Comparison of ENCODE assay signal across 21 cellular contexts in genomic region chr10:128688154-128688553, GRCh38.
DNase-seq lines count a peak whose midpoint lies in the region; ATAC-seq and TF ChIP-seq lines count a peak whose summit lies in the region.
"Had no signal": no experiment of that assay in that cellular context is flagged by ENCODE, and none has a peak within 500 bp of the region (broad histone marks: within the 10 kb centered on the region; RNA-seq: fewer than 3 reads in every experiment).

No MANE protein-coding gene starts in this region.

- no peak for ATAC-seq in lung (ENCODE audit: insufficient read depth, low FRiP score)

- H3K27ac Mint-ChIP-seq in chondrocyte (ENCODE audit: unreplicated experiment) (no peak overlapping the region), nephron progenitor cell (no peak overlapping the region), Caco-2 (ENCODE audit: unreplicated experiment) (no peak overlapping the region)
- H3K27ac Mint-ChIP-seq: CD14-positive monocyte; CD4-positive, alpha-beta memory T cell; CD8-positive, alpha-beta memory T cell had no signal

- intact Hi-C loops in Caco-2 (cut with micrococcal nuclease; ENCODE audit: unreplicated experiment): no loop called here

- H3K4me1 ChIP-seq in lung (ENCODE audit: control insufficient read depth in 2 of 2, insufficient read depth in 2 of 2, low read length in 2 of 2) (no peaks in the 10 kb centered on the region), Caco-2 (no peaks in the 10 kb centered on the region), SK-N-SH (ENCODE audit: control insufficient read depth in 1 of 2, insufficient read depth in 2 of 2, low read depth in 1 of 2, low read length in 1 of 2) (peaks cover 0 to 8% of the 10 kb centered on the region in 2 experiments; a peak in 1 of 4 replicates)
- H3K4me1 ChIP-seq: BE2C, BLaER1 had no signal

- no peaks in the 10 kb centered on the region for H3K9me2 ChIP-seq in SK-N-SH

- TF ChIP-seq EP300 in SK-N-SH (IDR thresholded peaks at IDR 0.05; ENCODE audit: borderline replicate concordance in 1 of 2, low read depth in 1 of 2, low read length in 1 of 2): no peak

- H3K9me3 ChIP-seq in lung (ENCODE audit: control insufficient read depth in 2 of 2, insufficient read depth in 1 of 2, low read length in 1 of 2): peaks cover 0 to 2% of the 10 kb centered on the region in 2 donors
- H3K9me3 ChIP-seq in Caco-2: no peaks in the 10 kb centered on the region
- H3K9me3 ChIP-seq in SK-N-SH: no peaks in the 10 kb centered on the region
- H3K9me3 ChIP-seq: BE2C, BLaER1 had no signal

- H3K4me3 Mint-ChIP-seq in chondrocyte (ENCODE audit: unreplicated experiment) (no peak overlapping the region), nephron progenitor cell (peak overlapping the region; percentile 50), Caco-2 (ENCODE audit: unreplicated experiment) (no peak overlapping the region)
- H3K4me3 Mint-ChIP-seq: CD14-positive monocyte; CD4-positive, CD25-positive, alpha-beta regulatory T cell; CD8-positive, alpha-beta memory T cell had no signal

- H3K79me2 ChIP-seq in SK-N-SH (ENCODE audit: insufficient read depth): no peaks in the 10 kb centered on the region

- H3K4me3 ChIP-seq in lung: no peak overlapping the region
- H3K4me3 ChIP-seq in Caco-2 (ENCODE audit: low read depth, low read length): no peak overlapping the region
- no peak overlapping the region for H3K4me3 ChIP-seq in SK-N-SH (ENCODE audit: low read depth in 2 of 2, low read length in 1 of 2)
- H3K4me3 ChIP-seq: BLaER1 had no signal

- no peaks in the 10 kb centered on the region for H4K20me1 ChIP-seq in SK-N-SH (ENCODE audit: insufficient read depth)
- H4K20me1 ChIP-seq: BLaER1 had no signal

- H3K4me2 ChIP-seq in SK-N-SH: no peak overlapping the region
- H3K4me2 ChIP-seq: BLaER1 had no signal

- H3K9ac ChIP-seq in SK-N-SH: no peak overlapping the region
- H3K9ac ChIP-seq: BLaER1 had no signal

- H3K27me3 Mint-ChIP-seq in chondrocyte (ENCODE audit: low read depth): peaks cover 6% of the 10 kb centered on the region
- H3K27me3 Mint-ChIP-seq in nephron progenitor cell (ENCODE audit: low read depth, poor library complexity): peaks cover 4% of the 10 kb centered on the region
- peaks cover 10% of the 10 kb centered on the region for H3K27me3 Mint-ChIP-seq in Caco-2 (ENCODE audit: insufficient read depth, unreplicated experiment)

- H3K27ac ChIP-seq in VCaP: peak overlapping the region; percentile 98
- H3K27ac ChIP-seq in lung (ENCODE audit: low read depth in 1 of 2, low read length in 1 of 2): no peak overlapping the region
- H3K27ac ChIP-seq in SK-N-SH (ENCODE audit: low read depth in 2 of 2, low read length in 1 of 2): no peak overlapping the region
- H3K27ac ChIP-seq: BLaER1 had no signal

- no peak overlapping the region for H2AFZ ChIP-seq in SK-N-SH (ENCODE audit: low read depth)

- H3K36me3 Mint-ChIP-seq in chondrocyte (ENCODE audit: low read depth) (no peaks in the 10 kb centered on the region), nephron progenitor cell (ENCODE audit: low read depth) (no peaks in the 10 kb centered on the region), Caco-2 (ENCODE audit: insufficient read depth, unreplicated experiment) (no peaks in the 10 kb centered on the region)
- H3K36me3 Mint-ChIP-seq: CD14-positive monocyte; CD4-positive, alpha-beta memory T cell; CD4-positive, CD25-positive, alpha-beta regulatory T cell; CD8-positive, alpha-beta memory T cell had no signal

- H3K9me3 Mint-ChIP-seq in chondrocyte (ENCODE audit: low read depth) (no peaks in the 10 kb centered on the region), nephron progenitor cell (no peaks in the 10 kb centered on the region), Caco-2 (ENCODE audit: unreplicated experiment) (no peaks in the 10 kb centered on the region)
- H3K9me3 Mint-ChIP-seq: CD14-positive monocyte; CD4-positive, CD25-positive, alpha-beta regulatory T cell; CD8-positive, alpha-beta memory T cell had no signal

- H3K27me3 ChIP-seq in lung (ENCODE audit: control insufficient read depth, insufficient read depth): no peaks in the 10 kb centered on the region
- peaks cover 1% of the 10 kb centered on the region; the same call in 1 of the 2 replicates for H3K27me3 ChIP-seq in Caco-2 (replicated peaks; ENCODE audit: control insufficient read depth, insufficient read depth, low read length)
- no peaks in the 10 kb centered on the region for H3K27me3 ChIP-seq in SK-N-SH (ENCODE audit: insufficient read depth)
- H3K27me3 ChIP-seq: BE2C, BLaER1 had no signal

- no TSS peak for BruUV-seq in Caco-2 (replicated peaks; lab: Mats Ljungman, UMichigan)

- CTCF ChIA-PET in Caco-2 (lab: Charles Lee): no interaction called here
- CTCF ChIA-PET in SK-N-SH (lab: Yijun Ruan, JAX): no interaction called here

- TF ChIP-seq CTCF in VCaP (conservative IDR thresholded peaks at IDR 0.05) (no peak), chondrocyte (IDR thresholded peaks at IDR 0.05) (no peak), lung (IDR thresholded peaks at IDR 0.05; ENCODE audit: control extremely low read depth, extremely low read depth) (no peak), nephron progenitor cell (IDR thresholded peaks at IDR 0.05) (no peak), Caco-2 (IDR thresholded peaks at IDR 0.05; ENCODE audit: insufficient read depth in 1 of 2, low read depth in 1 of 2, low read length in 1 of 2, severe bottlenecking in 1 of 2, unreplicated experiment in 1 of 2) (no peak), SK-N-SH (IDR thresholded peaks at IDR 0.05) (no peak)

- H3K4me1 Mint-ChIP-seq in chondrocyte (ENCODE audit: low read depth) (no peaks in the 10 kb centered on the region), nephron progenitor cell (peaks cover 72% of the 10 kb centered on the region), Caco-2 (ENCODE audit: low read depth, unreplicated experiment) (no peaks in the 10 kb centered on the region)
- H3K4me1 Mint-ChIP-seq: CD14-positive monocyte; CD4-positive, alpha-beta memory T cell; CD4-positive, CD25-positive, alpha-beta regulatory T cell; CD8-positive, alpha-beta memory T cell had no signal

- H3K36me3 ChIP-seq in lung (ENCODE audit: control insufficient read depth in 2 of 2, insufficient read depth in 2 of 2, low read length in 2 of 2) (no peaks in the 10 kb centered on the region), Caco-2 (ENCODE audit: control insufficient read depth, insufficient read depth, low read length) (no peaks in the 10 kb centered on the region), SK-N-SH (replicated peaks in 1 of 2; ENCODE audit: control insufficient read depth in 1 of 2, insufficient read depth in 2 of 2, low read length in 1 of 2) (no peaks in the 10 kb centered on the region)
- H3K36me3 ChIP-seq: BE2C, BLaER1 had no signal

- no peak for TF ChIP-seq RAD21 in SK-N-SH (IDR thresholded peaks at IDR 0.05; ENCODE audit: low read length)

- DNase-seq in chondrocyte (ENCODE audit: low spot score) (peak; percentile 94), lung (ENCODE audit: low spot score) (peak; percentile 25), nephron progenitor cell (peak; percentile 25), Caco-2 (no peak), SK-N-SH (no peak), retina (no peak), hypothalamus (lab: John Stamatoyannopoulos, UW) (no peak)
- DNase-seq: 8988T; ACHN; BE2C; C1 segment of cervical spinal cord; Calu3; CD4-positive, alpha-beta memory T cell; CD4-positive, CD25-positive, alpha-beta regulatory T cell; CD8-positive, alpha-beta memory T cell; COR-L47; DMS79 treated with DMSO at 0.1 percent for 48 hours; GF-D8 had no signal

- H3F3A ChIP-seq in SK-N-SH (replicated peaks; ENCODE audit: insufficient read depth): no peaks in the 10 kb centered on the region

- POLR2A ChIA-PET in Caco-2 (lab: Charles Lee) (no interaction called here), SK-N-SH (lab: Yijun Ruan, JAX) (no interaction called here)

- 81 to 83% methylated on average over 12 of the region's 12 CpGs for WGBS in lung, 2 donors
- WGBS in SK-N-SH (ENCODE audit: low lambda C conversion rate): 29% methylated on average over 8 of the region's 12 CpGs

TF ChIP-seq in SK-N-SH, 30 proteins besides CTCF, POLR2A, EP300 and RAD21:
- TF ChIP-seq FOSL2 (IDR thresholded peaks at IDR 0.05; ENCODE audit: borderline replicate concordance, low read depth) (no peak), JUND (IDR thresholded peaks at IDR 0.05) (no peak), GATA2 (CRISPR knock-in tag; IDR thresholded peaks at IDR 0.05) (no peak), TEAD4 (IDR thresholded peaks at IDR 0.05; ENCODE audit: borderline replicate concordance, insufficient read depth) (no peak), IRF3 (IDR thresholded peaks at IDR 0.05; ENCODE audit: low read depth, low read length) (no peak), RCOR1 (IDR thresholded peaks at IDR 0.05; ENCODE audit: low read length) (no peak)

Comparison
In these comparisons a context has a peak if more than half of its experiments do, and no peak if none do; other contexts are left out.
1. DNase-seq: peak in chondrocyte (single experiment), lung (single experiment) and nephron progenitor cell (single experiment); none in Caco-2 (0 of 2), SK-N-SH (single experiment), retina (single experiment) and hypothalamus (0 of 51).